Comparison of ENCODE assay signal across 2 cellular contexts in genomic region chr4:145130130-145130529, GRCh38.
A peak's percentile ranks its signal among the peaks of the same experiment; 100 is the strongest.
TF ChIP-seq lines count a peak whose summit lies in the region.

No MANE protein-coding gene starts in this region.

TF ChIP-seq in GM23338, 12 proteins besides CTCF, POLR2A, EP300 and RAD21:
- no peak for TF ChIP-seq ZNF114 (CRISPR knock-in tag; IDR thresholded peaks at IDR 0.05)
- TF ChIP-seq EZH2 (IDR thresholded peaks at IDR 0.05; ENCODE audit: low read depth, unreplicated experiment) = no peak
- no peak for TF ChIP-seq ZNF462 (CRISPR knock-in tag; IDR thresholded peaks at IDR 0.05)
- TF ChIP-seq JUNB (IDR thresholded peaks at IDR 0.05; ENCODE audit: unreplicated experiment) = no peak
- no peak for TF ChIP-seq ETS1 (IDR thresholded peaks at IDR 0.05)
- TF ChIP-seq POLR2AphosphoS5 (IDR thresholded peaks at IDR 0.05; ENCODE audit: low read depth) = no peak
- no peak for TF ChIP-seq NANOG (IDR thresholded peaks at IDR 0.05; ENCODE audit: borderline replicate concordance)
- no peak for TF ChIP-seq ZNF331 (CRISPR knock-in tag; IDR thresholded peaks at IDR 0.05; ENCODE audit: low read depth)
- no peak for TF ChIP-seq CREB1 (CRISPR knock-in tag; IDR thresholded peaks at IDR 0.05; ENCODE audit: low read depth)
- no peak for TF ChIP-seq EZH2phosphoT487 (IDR thresholded peaks at IDR 0.05; ENCODE audit: unreplicated experiment)
- no peak for TF ChIP-seq STAT1 (IDR thresholded peaks at IDR 0.05; ENCODE audit: unreplicated experiment)
- no peak for TF ChIP-seq REST (IDR thresholded peaks at IDR 0.05; ENCODE audit: unreplicated experiment)

TF ChIP-seq in HepG2, 621 proteins besides CTCF, POLR2A, EP300 and RAD21:
- no peak for TF ChIP-seq NBN (conservative IDR thresholded peaks at IDR 0.05)
- TF ChIP-seq TAF1 (CRISPR knock-in tag; IDR thresholded peaks at IDR 0.05) = no peak
- no peak for TF ChIP-seq ETS1 (CRISPR knock-in tag; IDR thresholded peaks at IDR 0.05)
- no peak for TF ChIP-seq HOXD1 (CRISPR knock-in tag; IDR thresholded peaks at IDR 0.05)
- TF ChIP-seq ZNF737 (CRISPR knock-in tag; IDR thresholded peaks at IDR 0.05; ENCODE audit: borderline replicate concordance) = no peak
- no peak for TF ChIP-seq ZFY (CRISPR knock-in tag; IDR thresholded peaks at IDR 0.05)
- TF ChIP-seq CERS6 (CRISPR knock-in tag; IDR thresholded peaks at IDR 0.05) = no peak
- 0 out of 2 replicates have a peak, but pooled peaks have one; percentile 52 for TF ChIP-seq ZNF205 (CRISPR knock-in tag; IDR thresholded peaks at IDR 0.05)
- TF ChIP-seq EED (CRISPR knock-in tag; IDR thresholded peaks at IDR 0.05) = no peak
TF ChIP-seq in HepG2: peak in this region for 1.
